In the genomic region with DNA sequence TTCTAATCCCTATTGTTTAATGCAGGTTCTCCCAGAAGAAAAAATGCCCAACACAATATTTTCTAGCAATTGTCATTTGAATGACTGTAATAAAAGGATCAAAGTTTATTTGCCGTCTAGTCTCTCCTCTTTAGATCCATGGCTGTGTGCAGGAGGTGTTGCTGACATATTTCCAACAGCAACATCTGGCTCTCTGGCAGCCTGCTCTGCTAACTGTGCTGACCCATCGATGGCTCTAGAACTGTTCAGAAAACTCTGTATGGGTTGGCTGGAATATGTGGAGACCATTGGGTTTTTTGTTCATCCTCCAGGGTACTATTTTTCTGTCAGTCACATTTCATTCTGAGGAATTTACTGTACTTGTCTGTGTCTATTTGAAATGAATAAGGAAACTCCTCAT, we compare ENCODE assay signal across 24 cellular contexts.
A peak's percentile ranks its signal among the peaks of the same experiment; 100 is the strongest.
DNase-seq lines count a peak whose midpoint lies in the region; ATAC-seq lines count a peak whose summit lies in the region.
"Had no signal": no experiment of that assay in that cellular context is flagged by ENCODE, and none has a peak within 500 bp of the region (broad histone marks: within the 10 kb centered on the region; RNA-seq: fewer than 3 reads in every experiment).

No MANE protein-coding gene starts in this region.

- no peak overlapping the region for H2AK5ac ChIP-seq in mesenchymal stem cell (ENCODE audit: low read length, severe bottlenecking)

- no peak overlapping the region for H2BK15ac ChIP-seq in mesenchymal stem cell (ENCODE audit: low read depth, poor library complexity, severe bottlenecking)

- no peak overlapping the region for H2BK120ac ChIP-seq in mesenchymal stem cell (ENCODE audit: low read depth, low read length)

- H3K14ac ChIP-seq in mesenchymal stem cell (ENCODE audit: low read length in 2 of 2) = no peak overlapping the region

- WGBS in mesenchymal stem cell = 97% methylated on average over 2 of the region's 2 CpGs

- no peak overlapping the region for H3K23ac ChIP-seq in mesenchymal stem cell (ENCODE audit: low read length in 2 of 2)

- H3K4ac ChIP-seq in mesenchymal stem cell (ENCODE audit: low read depth in 1 of 2, low read length in 2 of 2) = no peak overlapping the region

- H3K36me3 ChIP-seq in MG63 (no peaks in the 10 kb centered on the region), mesenchymal stem cell (ENCODE audit: control insufficient read depth in 1 of 2, insufficient read depth in 2 of 2, low read depth in 1 of 2, low read length in 2 of 2) (no peaks in the 10 kb centered on the region)
- H3K36me3 ChIP-seq: BE2C had no signal

- ATAC-seq in Right ventricle myocardium inferior (peak; percentile 67), left ventricle myocardium superior (peak; percentile 72), sciatic nerve (peak; percentile 68), HG03469 (IDR thresholded peaks at IDR 0.05; ENCODE audit: unreplicated experiment) (no peak)
- ATAC-seq: A549, GM12878 had no signal

- no peak overlapping the region for H4K91ac ChIP-seq in mesenchymal stem cell (ENCODE audit: low read length)

- H3K4me3 ChIP-seq in MG63 (no peak overlapping the region), mesenchymal stem cell (ENCODE audit: insufficient read depth in 1 of 2, low read depth in 1 of 2, low read length in 2 of 2) (no peak overlapping the region)
- H3K4me3 ChIP-seq: A549, GM12878, GM23248 had no signal

- intact Hi-C loops in Right ventricle myocardium inferior (cut with DNase I) = no loop called here
- intact Hi-C loops in cardiac septum (cut with DNase I) = no loop called here
- intact Hi-C loops in left ventricle myocardium superior (cut with micrococcal nuclease) = no loop called here
- intact Hi-C loops in sciatic nerve (cut with DNase I) = no loop called here

- H2BK5ac ChIP-seq in mesenchymal stem cell (ENCODE audit: low read depth, low read length, poor library complexity, severe bottlenecking) = no peak overlapping the region

- H4K8ac ChIP-seq in mesenchymal stem cell (ENCODE audit: low read length) = no peak overlapping the region

- H3K4me2 ChIP-seq in mesenchymal stem cell (ENCODE audit: low read length, poor library complexity, severe bottlenecking) = no peak overlapping the region
- H3K4me2 ChIP-seq: A549 had no signal

- no peak overlapping the region for H2AFZ ChIP-seq in mesenchymal stem cell (ENCODE audit: low read depth, low read length)
- H2AFZ ChIP-seq: GM23248 had no signal

- no peak overlapping the region for H2BK12ac ChIP-seq in mesenchymal stem cell (ENCODE audit: low read length in 2 of 2)

- H3K27ac ChIP-seq in mesenchymal stem cell (ENCODE audit: low read length, poor library complexity, severe bottlenecking) = no peak overlapping the region
- H3K27ac ChIP-seq: A549, GM23248 had no signal

- H3K27me3 ChIP-seq in MG63 (no peaks in the 10 kb centered on the region), mesenchymal stem cell (ENCODE audit: control insufficient read depth in 1 of 2, insufficient read depth in 1 of 2, low read length in 2 of 2) (peaks cover 0 to 5% of the 10 kb centered on the region in 2 experiments)

- no peak for DNase-seq in Right ventricle myocardium inferior (ENCODE audit: missing footprints)
- DNase-seq in cardiac septum (ENCODE audit: low spot score) = no peak
- DNase-seq in MG63 = peak; percentile 26
- peak; percentile 30 for DNase-seq in left ventricle myocardium superior
- DNase-seq in sciatic nerve (ENCODE audit: low spot score) = no peak
- no peak for DNase-seq in SIG-M5 (lab: John Stamatoyannopoulos, UW)
- DNase-seq in mesenchymal stem cell = no peak
- DNase-seq: 8988T; ACHN; AML-193; BE2C; C1 segment of cervical spinal cord; Calu3; CD4-positive, alpha-beta memory T cell; COR-L47; DMS79; EL; GDM1; GM23248; H7; HCEC 1CT had no signal

- no peak overlapping the region for H3K18ac ChIP-seq in mesenchymal stem cell (ENCODE audit: low read depth in 1 of 2, low read length in 2 of 2)

- no peak overlapping the region for H3K9ac ChIP-seq in mesenchymal stem cell (ENCODE audit: low read length)
- H3K9ac ChIP-seq: GM23248 had no signal

- H3K79me1 ChIP-seq in mesenchymal stem cell (replicated peaks; ENCODE audit: low read length, poor library complexity, severe bottlenecking) = no peaks in the 10 kb centered on the region

- no peaks in the 10 kb centered on the region for H3K4me1 ChIP-seq in mesenchymal stem cell (ENCODE audit: control insufficient read depth, insufficient read depth, low read depth, low read length)
- H3K4me1 ChIP-seq: A549, BE2C had no signal

- H3K9me3 ChIP-seq in MG63 (no peaks in the 10 kb centered on the region), mesenchymal stem cell (ENCODE audit: control insufficient read depth, low read length) (no peaks in the 10 kb centered on the region)
- H3K9me3 ChIP-seq: A549, BE2C had no signal

Comparison
In these comparisons a context has a peak if more than half of its experiments do, and no peak if none do; other contexts are left out.
1. DNase-seq: peak in MG63 (single experiment) and left ventricle myocardium superior (single experiment); none in Right ventricle myocardium inferior (single experiment), cardiac septum (single experiment), sciatic nerve (single experiment), SIG-M5 (single experiment) and mesenchymal stem cell (single experiment).